In genomic region chr4:106105697-106106096, GRCh38 we compare ENCODE assay signal across 39 cellular contexts.
"Had no signal": no experiment of that assay in that cellular context is flagged by ENCODE, and none has a peak within 500 bp of the region (broad histone marks: within the 10 kb centered on the region; RNA-seq: fewer than 3 reads in every experiment).

No MANE protein-coding gene starts in this region.

- H3K27ac ChIP-seq: adrenal gland, ascending aorta, body of pancreas, brain microvascular endothelial cell, breast epithelium, cardiac muscle cell had no signal

- H3K27me3 ChIP-seq: adrenal gland, ascending aorta, body of pancreas, brain microvascular endothelial cell, breast epithelium, cardiac muscle cell had no signal

- FAIRE-seq: bronchial epithelial cell had no signal

- H3K4me3 Mint-ChIP-seq: activated naive CD4-positive, alpha-beta T cell treated with anti-CD3 and anti-CD28 coated beads for 36 hours; activated naive CD4-positive, alpha-beta T cell treated with anti-CD3 and anti-CD28 coated beads, Interleukin-2, amount 10 ng/mL, durations not matched to agents 7 days and 5 days; activated naive CD4-positive, alpha-beta T cell treated with anti-CD3 and anti-CD28 coated beads, Interleukin-2, amount 50 U/mL, for 24 hours; activated naive CD8-positive, alpha-beta T cell; activated naive CD8-positive, alpha-beta T cell treated with anti-CD3 and anti-CD28 coated beads for 36 hours; activated naive CD8-positive, alpha-beta T cell treated with anti-CD3 and anti-CD28 coated beads, Interleukin-2, amount 10 ng/mL, durations not matched to agents 7 days and 5 days; activated naive CD8-positive, alpha-beta T cell treated with anti-CD3 and anti-CD28 coated beads, Interleukin-2, amount 50 U/mL, for 24 hours; activated T-cell treated with anti-CD3 and anti-CD28 coated beads, Interleukin-2, amount 50 U/mL, for 24 hours; activated T-cell treated with anti-CD3 and anti-CD28 coated beads, Interleukin-2, amount 50 U/mL, for 4 hours; activated T-cell treated with anti-CD3 and anti-CD28 coated beads, Interleukin-2, amount 50 U/mL, for 72 hours; activated T-helper 1 cell treated with anti-CD3 and anti-CD28 coated beads, Interleukin-12 subunit alpha, Interleukin-12 subunit beta, Interleukin-2, Interleukin-4 antibody, amounts not matched to agents 30 ng/mL and 10 ng/mL and 1 ng/mL, durations not matched to agents 14 hours and 24 hours and 36 hours; activated T-helper 17 cell treated with anti-CD3 and anti-CD28 coated beads, Interleukin-2, amount 50 U/mL, for 72 hours; brain; central memory CD8-positive, alpha-beta T cell had no signal

- H3K4me1 ChIP-seq: ascending aorta, breast epithelium had no signal

- DNase-seq: activated effector memory CD4-positive, alpha-beta T cell treated with anti-CD3 and anti-CD28 coated beads, Interleukin-2, amount 50 U/mL, for 16 hours; activated effector memory CD4-positive, alpha-beta T cell treated with Interleukin-2 at 50 U/mL for 16 hours; activated gamma-delta T cell; activated gamma-delta T cell treated with Interleukin-2 at 50 U/mL for 16 hours; activated naive CD4-positive, alpha-beta T cell; activated naive CD4-positive, alpha-beta T cell treated with anti-CD3 and anti-CD28 coated beads for 36 hours; activated naive CD4-positive, alpha-beta T cell treated with anti-CD3 and anti-CD28 coated beads, Interleukin-2, amount 10 ng/mL, durations not matched to agents 7 days and 5 days; activated naive CD4-positive, alpha-beta T cell treated with anti-CD3 and anti-CD28 coated beads, Interleukin-2, amount 50 U/mL, for 16 hours; activated naive CD4-positive, alpha-beta T cell treated with Interleukin-2 at 50 U/mL for 16 hours; activated naive CD8-positive, alpha-beta T cell treated with anti-CD3 and anti-CD28 coated beads for 36 hours; activated naive CD8-positive, alpha-beta T cell treated with anti-CD3 and anti-CD28 coated beads, Interleukin-2, amount 10 ng/mL, durations not matched to agents 7 days and 5 days; activated naive CD8-positive, alpha-beta T cell treated with anti-CD3 and anti-CD28 coated beads, Interleukin-2, amount 50 U/mL, for 24 hours; activated T-cell treated with anti-CD3 and anti-CD28 coated beads, Interleukin-2, amount 50 U/mL, for 1 hour; activated T-cell treated with anti-CD3 and anti-CD28 coated beads, Interleukin-2, amount 50 U/mL, for 24 hours; activated T-cell treated with anti-CD3 and anti-CD28 coated beads, Interleukin-2, amount 50 U/mL, for 4 hours; activated T-cell treated with anti-CD3 and anti-CD28 coated beads, Interleukin-2, amount 50 U/mL, for 48 hours; activated T-cell treated with anti-CD3 and anti-CD28 coated beads, Interleukin-2, amount 50 U/mL, for 72 hours; adrenal gland; amniotic stem cell; amygdala; anterior cingulate cortex; aorta; body of pancreas; brain microvascular endothelial cell; caudate nucleus; central memory CD4-positive, alpha-beta T cell; cerebellar nuclear complex had no signal

- H3K27ac Mint-ChIP-seq: activated naive CD4-positive, alpha-beta T cell treated with anti-CD3 and anti-CD28 coated beads for 36 hours; activated naive CD4-positive, alpha-beta T cell treated with anti-CD3 and anti-CD28 coated beads, Interleukin-2, amount 10 ng/mL, durations not matched to agents 7 days and 5 days; activated naive CD4-positive, alpha-beta T cell treated with anti-CD3 and anti-CD28 coated beads, Interleukin-2, amount 50 U/mL, for 24 hours; activated naive CD4-positive, alpha-beta T cell treated with anti-CD3 and anti-CD28 coated beads, Interleukin-2, amount 50 U/mL, for 72 hours; activated naive CD8-positive, alpha-beta T cell; activated naive CD8-positive, alpha-beta T cell treated with anti-CD3 and anti-CD28 coated beads for 36 hours; activated naive CD8-positive, alpha-beta T cell treated with anti-CD3 and anti-CD28 coated beads, Interleukin-2, amount 10 ng/mL, durations not matched to agents 7 days and 5 days; activated naive CD8-positive, alpha-beta T cell treated with anti-CD3 and anti-CD28 coated beads, Interleukin-2, amount 50 U/mL, for 24 hours; activated T-cell treated with anti-CD3 and anti-CD28 coated beads, Interleukin-2, amount 50 U/mL, for 24 hours; activated T-cell treated with anti-CD3 and anti-CD28 coated beads, Interleukin-2, amount 50 U/mL, for 72 hours; activated T-helper 1 cell treated with anti-CD3 and anti-CD28 coated beads, Interleukin-12 subunit alpha, Interleukin-12 subunit beta, Interleukin-2, Interleukin-4 antibody, amounts not matched to agents 30 ng/mL and 10 ng/mL and 1 ng/mL, durations not matched to agents 14 hours and 24 hours and 36 hours; activated T-helper 17 cell treated with anti-CD3 and anti-CD28 coated beads, Interleukin-2, amount 50 U/mL, for 72 hours; activated T-helper 2 cell treated with anti-CD3 and anti-CD28 coated beads, Interferon-gamma antibody, Interleukin-2, Interleukin-4, amounts not matched to agents 10 μg/mL and 5 μg/mL and 100 μg/mL, durations not matched to agents 14 hours and 24 hours and 36 hours; brain had no signal

- H3K27me3 Mint-ChIP-seq: activated naive CD4-positive, alpha-beta T cell treated with anti-CD3 and anti-CD28 coated beads, Interleukin-2, amount 10 ng/mL, durations not matched to agents 7 days and 5 days; activated naive CD4-positive, alpha-beta T cell treated with anti-CD3 and anti-CD28 coated beads, Interleukin-2, amount 50 U/mL, for 24 hours; activated naive CD8-positive, alpha-beta T cell; activated naive CD8-positive, alpha-beta T cell treated with anti-CD3 and anti-CD28 coated beads for 36 hours; activated naive CD8-positive, alpha-beta T cell treated with anti-CD3 and anti-CD28 coated beads, Interleukin-2, amount 10 ng/mL, durations not matched to agents 7 days and 5 days; activated naive CD8-positive, alpha-beta T cell treated with anti-CD3 and anti-CD28 coated beads, Interleukin-2, amount 50 U/mL, for 24 hours; activated T-cell treated with anti-CD3 and anti-CD28 coated beads, Interleukin-2, amount 50 U/mL, for 24 hours; activated T-helper 17 cell treated with anti-CD3 and anti-CD28 coated beads, Interleukin-2, amount 50 U/mL, for 72 hours; central memory CD8-positive, alpha-beta T cell had no signal

- H3K36me3 ChIP-seq: adrenal gland, brain microvascular endothelial cell, breast epithelium had no signal

- H3K4me1 Mint-ChIP-seq: activated naive CD4-positive, alpha-beta T cell treated with anti-CD3 and anti-CD28 coated beads, Interleukin-2, amount 10 ng/mL, durations not matched to agents 7 days and 5 days; activated naive CD4-positive, alpha-beta T cell treated with anti-CD3 and anti-CD28 coated beads, Interleukin-2, amount 50 U/mL, for 24 hours; activated naive CD8-positive, alpha-beta T cell treated with anti-CD3 and anti-CD28 coated beads for 36 hours; activated naive CD8-positive, alpha-beta T cell treated with anti-CD3 and anti-CD28 coated beads, Interleukin-2, amount 10 ng/mL, durations not matched to agents 7 days and 5 days; activated naive CD8-positive, alpha-beta T cell treated with anti-CD3 and anti-CD28 coated beads, Interleukin-2, amount 50 U/mL, for 24 hours; activated T-helper 17 cell treated with anti-CD3 and anti-CD28 coated beads, Interleukin-2, amount 50 U/mL, for 72 hours; brain had no signal

- H3K4me3 ChIP-seq: adrenal gland, ascending aorta, body of pancreas, breast epithelium, cardiac muscle cell had no signal
